Comparison of ENCODE assay signal across 10 cellular contexts in the genomic region with DNA sequence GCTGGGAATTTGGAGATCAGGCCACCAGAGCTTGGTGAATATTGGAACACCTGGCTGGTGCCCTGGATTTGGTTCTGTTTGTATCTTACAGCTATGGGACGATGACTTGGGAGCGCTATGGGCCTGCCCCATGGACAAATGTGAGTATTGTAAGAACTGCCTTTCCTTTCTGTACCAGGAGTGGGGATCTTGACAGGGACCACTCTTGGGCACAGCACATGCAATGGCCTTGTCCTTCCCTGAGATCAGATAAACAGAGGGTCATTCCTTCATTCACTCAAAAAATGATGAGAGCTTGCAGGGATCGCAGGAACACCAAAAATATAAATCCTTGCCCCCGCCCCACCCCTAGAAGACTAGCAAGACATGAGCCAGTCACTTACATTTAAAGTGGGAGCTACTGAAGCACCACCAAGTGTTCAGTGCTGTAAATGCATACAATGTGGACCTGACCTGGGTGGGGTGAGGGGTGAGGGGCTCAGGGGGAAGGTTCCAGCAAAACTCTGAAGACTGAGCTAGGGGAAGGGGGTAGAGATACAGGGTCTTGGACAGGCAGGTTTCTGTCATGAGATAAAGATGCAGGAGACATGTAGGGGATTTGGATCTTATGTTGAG. TPM values are rescaled to one million over a fixed set of nuclear protein-coding genes. Genes with fewer than 3 reads are reported as not detected.
DNase-seq lines count a peak whose midpoint lies in the region; ATAC-seq and TF ChIP-seq lines count a peak whose summit lies in the region.
"Had no signal": no experiment of that assay in that cellular context is flagged by ENCODE, and none has a peak within 500 bp of the region (broad histone marks: within the 10 kb centered on the region; RNA-seq: fewer than 3 reads in every experiment).

No MANE protein-coding gene starts in this region.

- H3K27ac Mint-ChIP-seq in H9 (no peak overlapping the region), T-helper 17 cell (peak overlapping the region; percentile 85), immature natural killer cell (peak overlapping the region; percentile 39 to 88 (median 74))

- no peaks in the 10 kb centered on the region for H3K79me1 ChIP-seq in H9 (ENCODE audit: insufficient read depth, low read depth, low read length, poor library complexity, severe bottlenecking)

- H2BK20ac ChIP-seq in H9 (ENCODE audit: low read depth, low read length, poor library complexity, severe bottlenecking), result no peak overlapping the region

- peak overlapping the region in 1 of 2 experiments; percentile 23; a peak in 1 of 5 replicates for H3K4me3 Mint-ChIP-seq in H9
- peak overlapping the region; percentile 50 for H3K4me3 Mint-ChIP-seq in T-helper 17 cell
- peak overlapping the region in 4 of 5 donors; percentile 11 to 62 (median 40) for H3K4me3 Mint-ChIP-seq in immature natural killer cell

- no peak overlapping the region for H3K23ac ChIP-seq in H9 (ENCODE audit: insufficient read length, low read depth, low read length)

- no peaks in the 10 kb centered on the region for H3K9me3 ChIP-seq in DOHH2 (ENCODE audit: control insufficient read depth, insufficient read depth, low read length)
- H3K9me3 ChIP-seq in H9 (ENCODE audit: control insufficient read depth, low read depth, low read length), result no peaks in the 10 kb centered on the region
- no peaks in the 10 kb centered on the region for H3K9me3 ChIP-seq in T-helper 17 cell (ENCODE audit: control insufficient read depth, low read length, poor library complexity, severe bottlenecking)
- no peaks in the 10 kb centered on the region for H3K9me3 ChIP-seq in body of pancreas
- H3K9me3 ChIP-seq in left ventricle myocardium inferior (replicated peaks), result no peaks in the 10 kb centered on the region

- H4K20me1 ChIP-seq in DOHH2 (ENCODE audit: control insufficient read depth, insufficient read depth, low read depth, low read length), result no peaks in the 10 kb centered on the region
- H4K20me1 ChIP-seq in H9 (ENCODE audit: control insufficient read depth, insufficient read depth, insufficient read length), result no peaks in the 10 kb centered on the region

- TF ChIP-seq CTCF in DOHH2 (IDR thresholded peaks at IDR 0.05; ENCODE audit: low read depth, low read length, poor library complexity, severe bottlenecking) (peak; percentile 45), H9 (conservative IDR thresholded peaks at IDR 0.05) (peak; percentile 19; the same call in 2 of the 3 replicates), body of pancreas (IDR thresholded peaks at IDR 0.05) (no peak), left ventricle myocardium inferior (IDR thresholded peaks at IDR 0.05; ENCODE audit: borderline replicate concordance) (no peak)

- H3K14ac ChIP-seq in H9 (ENCODE audit: insufficient read depth, low read length), result no peak overlapping the region

- H3T11ph ChIP-seq in H9 (ENCODE audit: low read length), result no peak overlapping the region

- H3F3A ChIP-seq in DOHH2 (ENCODE audit: control insufficient read depth, insufficient read depth), result no peaks in the 10 kb centered on the region; the same call in 1 of the 2 replicates

- no peak overlapping the region for H2AK5ac ChIP-seq in H9 (ENCODE audit: insufficient read length, low read length)

- H3K56ac ChIP-seq in H9 (ENCODE audit: insufficient read length, low read depth, low read length), result no peak overlapping the region

- peaks cover 10% of the 10 kb centered on the region for H3K36me3 ChIP-seq in DOHH2 (ENCODE audit: control insufficient read depth, low read length)
- H3K36me3 ChIP-seq in body of pancreas (replicated peaks in 1 of 2; ENCODE audit: insufficient read depth in 1 of 2, low read depth in 2 of 2), result no peaks in the 10 kb centered on the region
- peaks cover 34% of the 10 kb centered on the region for H3K36me3 ChIP-seq in left ventricle myocardium inferior

- DNase-seq in H9, result no peak
- DNase-seq in T-helper 17 cell, result no peak
- no peak for DNase-seq in immature natural killer cell
- no peak for DNase-seq in kidney tubule cell (ENCODE audit: low spot score)
- no peak for DNase-seq in body of pancreas
- no peak for DNase-seq in left ventricle myocardium inferior
- DNase-seq: activated T-cell treated with anti-CD3 and anti-CD28 coated beads, Interleukin-2, amount 50 U/mL, for 24 hours; glutamatergic neuron had no signal

- no CpG with 5 or more reads among the region's 4 CpGs for WGBS in H9 (ENCODE audit: extremely low coverage, insufficient read length, low lambda C conversion rate)
- WGBS in body of pancreas, 2 donors, result 98 to 100% methylated on average over 3 to 4 of the region's 4 CpGs

- TF ChIP-seq POLR2A in body of pancreas (IDR thresholded peaks at IDR 0.05), result no peak

- no peak overlapping the region for H2AFZ ChIP-seq in H9 (ENCODE audit: low read length)

- H3K27me3 ChIP-seq in DOHH2 (ENCODE audit: control insufficient read depth, low read length), result no peaks in the 10 kb centered on the region
- no peaks in the 10 kb centered on the region for H3K27me3 ChIP-seq in H9 (ENCODE audit: insufficient read depth, low read length)
- H3K27me3 ChIP-seq in body of pancreas, result no peaks in the 10 kb centered on the region
- H3K27me3 ChIP-seq in left ventricle myocardium inferior (ENCODE audit: low read depth), result no peaks in the 10 kb centered on the region

- H3K36me3 Mint-ChIP-seq in H9 (ENCODE audit: insufficient read depth in 1 of 3, low read depth in 3 of 3) (peaks cover 5 to 16% (median 13%) of the 10 kb centered on the region in 3 experiments; a peak in 6 of 7 replicates), T-helper 17 cell (ENCODE audit: low read depth) (peaks cover 4% of the 10 kb centered on the region), immature natural killer cell (peaks cover 0 to 4% (median 0%) of the 10 kb centered on the region in 3 donors)

- H3K9me2 ChIP-seq in DOHH2 (replicated peaks; ENCODE audit: control insufficient read depth, low read length), result no peaks in the 10 kb centered on the region

- H3K4me3 ChIP-seq in DOHH2 (ENCODE audit: low read length), result no peak overlapping the region
- no peak overlapping the region for H3K4me3 ChIP-seq in body of pancreas
- H3K4me3 ChIP-seq in left ventricle myocardium inferior, result no peak overlapping the region
- H3K4me3 ChIP-seq: coronary artery had no signal

- no peak overlapping the region for H3K27ac ChIP-seq in DOHH2 (ENCODE audit: low read depth, low read length)
- no peak overlapping the region for H3K27ac ChIP-seq in H9 (ENCODE audit: insufficient read length, low read depth, low read length)
- no peak overlapping the region for H3K27ac ChIP-seq in body of pancreas
- no peak overlapping the region for H3K27ac ChIP-seq in left ventricle myocardium inferior (replicated peaks)
- H3K27ac ChIP-seq: coronary artery had no signal

- H3K4me1 Mint-ChIP-seq in H9, result peaks cover 10 to 14% of the 10 kb centered on the region in 2 experiments
- H3K4me1 Mint-ChIP-seq in T-helper 17 cell, result peaks cover 32% of the 10 kb centered on the region
- peaks cover 39 to 46% of the 10 kb centered on the region in 2 donors for H3K4me1 Mint-ChIP-seq in immature natural killer cell

- no peak overlapping the region for H4K8ac ChIP-seq in H9 (replicated peaks; ENCODE audit: insufficient read length, low read depth, low read length)

- H3K23me2 ChIP-seq in H9 (ENCODE audit: insufficient read length, low read depth, low read length, poor library complexity, severe bottlenecking), result peaks cover 7% of the 10 kb centered on the region

- H2BK5ac ChIP-seq in H9 (ENCODE audit: insufficient read length, low read length), result no peak overlapping the region

- H2BK12ac ChIP-seq in H9 (ENCODE audit: insufficient read length, low read depth, low read length), result no peak overlapping the region

- no peak overlapping the region for H4K5ac ChIP-seq in H9 (ENCODE audit: insufficient read length, low read depth, low read length)

- H3K4ac ChIP-seq in H9 (ENCODE audit: low read depth, low read length), result no peak overlapping the region

- H3K9me3 Mint-ChIP-seq in H9 (peaks cover 0 to 4% of the 10 kb centered on the region in 2 experiments; a peak in 1 of 5 replicates), immature natural killer cell (no peaks in the 10 kb centered on the region)
- H3K9me3 Mint-ChIP-seq: activated T-cell treated with anti-CD3 and anti-CD28 coated beads, Interleukin-2, amount 50 U/mL, for 24 hours had no signal

- H3K9ac ChIP-seq in H9 (ENCODE audit: extremely low read depth, insufficient read length, low read length), result no peak overlapping the region

- intact Hi-C loops in body of pancreas (cut with DNase I), result no loop called here
- intact Hi-C loops in left ventricle myocardium inferior (cut with micrococcal nuclease), result no loop called here

- no peak overlapping the region for H2BK15ac ChIP-seq in H9 (ENCODE audit: low read depth, low read length)

- H3K4me2 ChIP-seq in DOHH2 (ENCODE audit: low read length), result no peak overlapping the region
- no peak overlapping the region for H3K4me2 ChIP-seq in H9 (ENCODE audit: insufficient read depth, insufficient read length, low read length)

- no peak overlapping the region for H2BK120ac ChIP-seq in H9 (ENCODE audit: low read depth, low read length, poor library complexity, severe bottlenecking)

- H3K79me2 ChIP-seq in DOHH2 (ENCODE audit: control insufficient read depth, low read length) (peaks cover 20% of the 10 kb centered on the region), H9 (ENCODE audit: insufficient read depth, low read length) (no peaks in the 10 kb centered on the region)

- no peak overlapping the region for H3K18ac ChIP-seq in H9 (ENCODE audit: insufficient read length, low read depth, low read length)

- ATAC-seq in T-helper 17 cell (no peak), body of pancreas (no peak)

- no peak overlapping the region for H4K91ac ChIP-seq in H9 (ENCODE audit: insufficient read length, low read depth, low read length)

- H3K4me1 ChIP-seq in DOHH2 (ENCODE audit: control insufficient read depth, low read length) (peaks cover 35% of the 10 kb centered on the region), H9 (ENCODE audit: insufficient read depth, low read length) (no peaks in the 10 kb centered on the region; the same call in 1 of the 2 replicates), body of pancreas (peaks cover 33% of the 10 kb centered on the region), left ventricle myocardium inferior (peaks cover 40% of the 10 kb centered on the region)

- H3K27me3 Mint-ChIP-seq in H9 (ENCODE audit: low read depth) (peaks cover 5% of the 10 kb centered on the region), T-helper 17 cell (no peaks in the 10 kb centered on the region), immature natural killer cell (ENCODE audit: low read depth in 3 of 3) (peaks cover 5 to 20% (median 11%) of the 10 kb centered on the region in 3 donors)
- H3K27me3 Mint-ChIP-seq: activated T-cell treated with anti-CD3 and anti-CD28 coated beads, Interleukin-2, amount 50 U/mL, for 24 hours had no signal

RNA-seq across cellular contexts. Expression of a gene that starts 2.7 kb away (rescaled TPM):
- total RNA-seq in H9 (2021) (15.5 and 17.2 TPM in 2 replicates), T-helper 17 cell (10 to 100 TPM; 15.5 to 20.0 TPM), body of pancreas (10 to 100 TPM; 19.8 to 23.6 TPM), left ventricle myocardium inferior (72.3 TPM)
- 10 to 100 TPM; 38.9 to 67.8 (median 51.3) TPM for polyA plus RNA-seq in immature natural killer cell

RNA-seq across cellular contexts. Expression of a gene that starts 14.0 kb away (rescaled TPM):
- total RNA-seq in H9 (2021) (6.8 and 9.1 TPM in 2 replicates), T-helper 17 cell (under 1 TPM; 0.47 to 0.92 TPM), body of pancreas (10 to 100 TPM; 40.7 to 60.3 TPM), left ventricle myocardium inferior (35.0 TPM)
- polyA plus RNA-seq in immature natural killer cell, result 10 to 100 TPM in 2 of 3 donors, 1 to 10 TPM in 1; 1.7 to 16.5 (median 12.6) TPM

RNA-seq across cellular contexts. Expression of a gene that starts 21.3 kb away (rescaled TPM):
- total RNA-seq in H9 (2021) (18.8 and 19.5 TPM in 2 replicates), T-helper 17 cell (1 to 10 TPM; 5.8 to 5.9 TPM), body of pancreas (1 to 10 TPM; 3.9 to 4.3 TPM), left ventricle myocardium inferior (0.47 TPM)
- 1 to 10 TPM in 2 of 3 donors, under 1 TPM in 1; 0.32 to 3.4 (median 1.8) TPM for polyA plus RNA-seq in immature natural killer cell

RNA-seq across cellular contexts. Expression of a gene that starts 28.3 kb away (rescaled TPM):
- total RNA-seq in H9 (2021) (2.0 and 2.1 TPM in 2 replicates), T-helper 17 cell (10 to 100 TPM; 10.1 to 12.4 TPM), body of pancreas (10 to 100 TPM; 10.9 to 18.2 TPM), left ventricle myocardium inferior (0.58 TPM)
- polyA plus RNA-seq in immature natural killer cell, result under 1 TPM in 1 of 3 donors, not detected in 2; 0.14 TPM

RNA-seq across cellular contexts. Expression of a gene that starts 40.5 kb away (rescaled TPM):
- total RNA-seq in H9 (2021), result 33.5 and 34.0 TPM in 2 replicates
- 10 to 100 TPM; 15.4 to 17.8 TPM for total RNA-seq in T-helper 17 cell
- 10 to 100 TPM; 36.1 to 50.3 (median 37.9) TPM for polyA plus RNA-seq in immature natural killer cell
- total RNA-seq in body of pancreas, result 10 to 100 TPM in 1 of 2 donors, 1 to 10 TPM in 1; 5.6 to 19.7 TPM
- 17.5 TPM for total RNA-seq in left ventricle myocardium inferior

Comparison
In these comparisons a context has a peak if more than half of its experiments do, and no peak if none do; other contexts are left out.
1. CTCF ChIP-seq: peak in DOHH2 (single experiment) and H9 (single experiment); none in body of pancreas (0 of 7) and left ventricle myocardium inferior (single experiment).
2. H3K27ac Mint-ChIP-seq: peak in T-helper 17 cell (single experiment) and immature natural killer cell (6 of 6); none in H9 (0 of 3).